In genomic region chr12:4250691-4251090, GRCh38 we compare ENCODE assay signal across 22 cellular contexts. TPM values are rescaled to one million over a fixed set of nuclear protein-coding genes. Genes with fewer than 3 reads are reported as not detected.
DNase-seq lines count a peak whose midpoint lies in the region.
"Had no signal": no experiment of that assay in that cellular context is flagged by ENCODE, and none has a peak within 500 bp of the region (broad histone marks: within the 10 kb centered on the region; RNA-seq: fewer than 3 reads in every experiment).

No MANE protein-coding gene starts in this region.

- peak; percentile 15 for DNase-seq in stimulated activated CD4-positive, alpha-beta T cell treated with anti-CD3 and anti-CD28 coated beads, Interleukin-15, amount 100 ng/mL, for 24 hours
- no peak for DNase-seq in stimulated activated CD4-positive, alpha-beta T cell treated with anti-CD3 and anti-CD28 coated beads, Interleukin-4, amount 100 ng/mL, for 1 hour
- peak; percentile 38 to 42 for DNase-seq in activated T-cell treated with anti-CD3 and anti-CD28 coated beads, Interleukin-2, amount 50 U/mL, for 48 hours
- DNase-seq in myocyte (ENCODE audit: low read depth) (peak; percentile 39), EL (no peak), middle frontal gyrus (ENCODE audit: extremely low spot score, low spot score) (no peak), HuH-7.5 (ENCODE audit: low spot score) (no peak)
- DNase-seq: activated CD4-positive, alpha-beta T cell treated with anti-CD3 and anti-CD28 coated beads for 1 hour; activated gamma-delta T cell; aorta; colonic mucosa; erythroblast; kidney; NCI-H146; NCI-H2107; NCI-H446; NCI-H774; nephron progenitor cell; RPMI8226; spleen; stimulated activated naive B cell treated with anti-CD40 and anti-IgM and Interleukin-4, amounts not matched to agents 10 μg/mL and 1 μg/mL and 100 μg/mL, for 72 hours; testis had no signal

RNA-seq across cellular contexts. Expression of gene CCND2, which starts 22.9 kb away (rescaled TPM):
- total RNA-seq in myocyte = 86.6 and 107 TPM in 2 replicates
- polyA plus RNA-seq in myocyte (2012) = 36.7 TPM

Comparison
In these comparisons a context has a peak if more than half of its experiments do, and no peak if none do; other contexts are left out.
1. DNase-seq: peak in stimulated activated CD4-positive, alpha-beta T cell treated with anti-CD3 and anti-CD28 coated beads, Interleukin-15, amount 100 ng/mL, for 24 hours (single experiment), activated T-cell treated with anti-CD3 and anti-CD28 coated beads, Interleukin-2, amount 50 U/mL, for 48 hours (2 of 2) and myocyte (single experiment); none in stimulated activated CD4-positive, alpha-beta T cell treated with anti-CD3 and anti-CD28 coated beads, Interleukin-4, amount 100 ng/mL, for 1 hour (single experiment), EL (single experiment), middle frontal gyrus (single experiment) and HuH-7.5 (single experiment).